In the genomic region with DNA sequence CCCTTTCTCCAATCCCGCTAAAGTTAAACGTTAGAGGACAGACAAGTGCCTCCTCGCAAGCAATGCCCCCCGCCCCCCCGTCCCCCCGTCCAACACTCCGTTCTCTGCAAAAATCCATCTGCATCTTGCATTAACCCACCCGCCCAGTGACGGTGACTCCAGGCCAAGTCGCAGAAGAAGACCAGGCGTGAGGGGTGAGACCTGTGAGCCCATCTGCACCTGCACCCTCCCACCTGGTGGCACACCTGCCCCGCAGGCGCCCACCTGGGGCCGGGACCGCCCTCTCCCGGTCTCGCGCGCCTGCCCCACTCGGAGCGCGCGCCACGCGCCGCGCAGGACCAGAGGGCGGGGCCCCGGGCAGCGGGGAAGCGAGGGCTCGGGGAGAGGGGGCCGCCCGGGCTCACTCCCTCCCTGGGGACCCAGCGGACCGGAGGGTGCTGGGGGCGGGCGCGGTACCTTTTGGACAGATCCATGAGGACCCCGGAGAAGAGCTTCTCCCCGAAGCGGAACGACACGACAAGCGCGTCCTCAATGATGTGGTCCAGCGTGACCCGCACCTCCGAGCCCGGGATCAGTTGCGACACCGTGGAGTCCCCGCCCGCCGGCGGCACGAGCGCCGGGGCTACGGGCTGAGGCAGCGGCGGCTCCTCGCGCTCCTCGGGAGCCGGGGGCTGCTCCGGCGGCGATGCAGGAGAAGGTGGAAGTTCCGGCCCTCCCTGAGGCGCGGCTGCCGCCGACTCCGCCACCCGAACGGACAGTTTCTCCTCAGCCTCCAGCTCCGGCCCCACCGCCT, we compare ENCODE assay signal across 1 cellular context.
TF ChIP-seq lines count a peak whose summit lies in the region.

No MANE protein-coding gene starts in this region.

TF ChIP-seq in IMR-90, 13 proteins besides CTCF, POLR2A, EP300 and RAD21 (continued from another document):
- TF ChIP-seq, protein P1, sequence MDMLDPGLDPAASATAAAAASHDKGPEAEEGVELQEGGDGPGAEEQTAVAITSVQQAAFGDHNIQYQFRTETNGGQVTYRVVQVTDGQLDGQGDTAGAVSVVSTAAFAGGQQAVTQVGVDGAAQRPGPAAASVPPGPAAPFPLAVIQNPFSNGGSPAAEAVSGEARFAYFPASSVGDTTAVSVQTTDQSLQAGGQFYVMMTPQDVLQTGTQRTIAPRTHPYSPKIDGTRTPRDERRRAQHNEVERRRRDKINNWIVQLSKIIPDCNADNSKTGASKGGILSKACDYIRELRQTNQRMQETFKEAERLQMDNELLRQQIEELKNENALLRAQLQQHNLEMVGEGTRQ (IDR thresholded peaks at IDR 0.05; ENCODE audit: low read depth, low read length) = no peak
- TF ChIP-seq MAFK (IDR thresholded peaks at IDR 0.05; ENCODE audit: low read depth, low read length) = no peak
- TF ChIP-seq, protein P2, sequence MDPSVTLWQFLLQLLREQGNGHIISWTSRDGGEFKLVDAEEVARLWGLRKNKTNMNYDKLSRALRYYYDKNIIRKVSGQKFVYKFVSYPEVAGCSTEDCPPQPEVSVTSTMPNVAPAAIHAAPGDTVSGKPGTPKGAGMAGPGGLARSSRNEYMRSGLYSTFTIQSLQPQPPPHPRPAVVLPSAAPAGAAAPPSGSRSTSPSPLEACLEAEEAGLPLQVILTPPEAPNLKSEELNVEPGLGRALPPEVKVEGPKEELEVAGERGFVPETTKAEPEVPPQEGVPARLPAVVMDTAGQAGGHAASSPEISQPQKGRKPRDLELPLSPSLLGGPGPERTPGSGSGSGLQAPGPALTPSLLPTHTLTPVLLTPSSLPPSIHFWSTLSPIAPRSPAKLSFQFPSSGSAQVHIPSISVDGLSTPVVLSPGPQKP (IDR thresholded peaks at IDR 0.05; ENCODE audit: borderline replicate concordance, low read depth, low read length) = no peak
- no peak for TF ChIP-seq RCOR1 (IDR thresholded peaks at IDR 0.05; ENCODE audit: insufficient replicate concordance, low read length)
- TF ChIP-seq FOS (IDR thresholded peaks at IDR 0.05; ENCODE audit: low read depth, low read length) = no peak
- TF ChIP-seq SMC3 (IDR thresholded peaks at IDR 0.05; ENCODE audit: low read depth, low read length) = no peak
- TF ChIP-seq CHD1 (IDR thresholded peaks at IDR 0.05; ENCODE audit: low read depth, low read length) = no peak
- TF ChIP-seq MXI1 (IDR thresholded peaks at IDR 0.05; ENCODE audit: borderline replicate concordance, low read depth, low read length) = peak; percentile 68; the same call in 1 of the 2 replicates
- TF ChIP-seq BHLHE40 (IDR thresholded peaks at IDR 0.05; ENCODE audit: low read depth, low read length) = peak; percentile 63; the same call in 1 of the 2 replicates
- TF ChIP-seq CEBPB (IDR thresholded peaks at IDR 0.05; ENCODE audit: low read depth, low read length) = peak; percentile 90
- TF ChIP-seq MAZ (IDR thresholded peaks at IDR 0.05; ENCODE audit: borderline replicate concordance, low read depth, low read length) = peak; percentile 53; the same call in 1 of the 2 replicates
